Comparison of ENCODE assay signal across 8 cellular contexts in the genomic region with DNA sequence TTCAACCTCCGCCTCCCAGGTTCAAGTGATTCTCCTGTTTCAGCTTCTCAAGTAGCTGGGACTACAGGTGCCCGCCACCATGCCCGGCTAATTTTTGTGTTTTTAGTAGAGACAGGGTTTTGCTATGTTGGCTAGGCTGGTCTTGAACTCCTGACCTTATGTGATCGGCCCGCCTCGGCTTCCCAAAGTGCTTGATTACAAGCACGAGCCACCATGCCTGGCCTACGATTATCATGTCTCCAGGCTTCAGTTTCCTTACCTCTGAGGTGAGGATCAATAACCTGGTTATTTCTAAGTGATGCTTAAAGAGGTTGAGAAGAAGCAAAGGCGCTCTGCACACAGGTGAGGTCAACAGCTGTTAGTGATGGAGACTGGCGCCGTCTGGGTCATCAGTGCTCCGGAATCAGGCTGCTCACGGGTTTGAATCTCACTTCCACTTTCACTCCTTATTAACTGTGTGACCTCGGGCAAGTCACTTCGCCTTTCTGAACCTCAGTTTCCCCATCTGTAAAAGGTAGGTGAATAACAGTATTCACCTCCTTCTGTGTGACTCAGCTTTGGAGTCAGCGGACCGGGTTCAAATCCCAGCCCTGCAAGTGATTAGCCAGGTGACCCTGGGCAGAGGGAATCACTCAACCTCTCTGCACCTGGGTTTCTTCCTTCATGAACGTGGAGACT. TPM values are rescaled to one million over a fixed set of nuclear protein-coding genes. Genes with fewer than 3 reads are reported as not detected.
DNase-seq lines count a peak whose midpoint lies in the region; ATAC-seq and TF ChIP-seq lines count a peak whose summit lies in the region.

No MANE protein-coding gene starts in this region.

- H3K79me2 ChIP-seq in mammary epithelial cell (ENCODE audit: insufficient read depth, low read length) = peaks cover 42% of the 10 kb centered on the region

- in situ Hi-C loops in mammary epithelial cell (cut with MboI; ENCODE audit: low sequenced_read_pairs in 2 of 2) = no loop called here

- no peaks in the 10 kb centered on the region for H3K36me3 ChIP-seq in mammary epithelial cell (ENCODE audit: insufficient read depth, low read length)
- H3K36me3 ChIP-seq in muscle layer of duodenum (ENCODE audit: control insufficient read depth in 1 of 2, insufficient read depth in 2 of 2, low read length in 2 of 2) = no peaks in the 10 kb centered on the region

- no peaks in the 10 kb centered on the region for H4K20me1 ChIP-seq in mammary epithelial cell (ENCODE audit: insufficient read depth, low read length)

- H3K27me3 ChIP-seq in mammary epithelial cell (ENCODE audit: insufficient read depth, low read length) = no peaks in the 10 kb centered on the region
- H3K27me3 ChIP-seq in muscle layer of duodenum (ENCODE audit: low read depth, low read length) = no peaks in the 10 kb centered on the region

- H3K27ac Mint-ChIP-seq in activated T-cell treated with anti-CD3 and anti-CD28 coated beads, Interleukin-2, amount 50 U/mL, for 24 hours = peak overlapping the region; percentile 93

- no peak for DNase-seq in activated T-cell treated with anti-CD3 and anti-CD28 coated beads, Interleukin-2, amount 50 U/mL, for 24 hours
- DNase-seq in activated T-cell treated with anti-CD3 and anti-CD28 coated beads, Interleukin-2, amount 50 U/mL, for 1 hour = no peak
- peak; percentile 5 for DNase-seq in HT-29 (ENCODE audit: low spot score)
- no peak for DNase-seq in mammary epithelial cell
- no peak for DNase-seq in SHP77 treated with DMSO at 0.1 percent for 48 hours (lab: John Stamatoyannopoulos, UW)

- CTCF ChIA-PET in mammary epithelial cell (lab: Charles Lee; ENCODE audit: low non-redundant PET) = no interaction called here

- H3K4me1 Mint-ChIP-seq in activated T-cell treated with anti-CD3 and anti-CD28 coated beads, Interleukin-2, amount 50 U/mL, for 24 hours (ENCODE audit: low read depth) = peaks cover 46% of the 10 kb centered on the region

- H3K27ac ChIP-seq in mammary epithelial cell (ENCODE audit: insufficient read depth, low read depth, low read length) (peak overlapping the region; percentile 48), muscle layer of duodenum (ENCODE audit: low read length) (peak overlapping the region; percentile 42)

- TSS peak; percentile 52 for BruUV-seq in mammary epithelial cell (replicated peaks; lab: Mats Ljungman, UMichigan)

- peaks cover 29% of the 10 kb centered on the region for H3K36me3 Mint-ChIP-seq in activated T-cell treated with anti-CD3 and anti-CD28 coated beads, Interleukin-2, amount 50 U/mL, for 24 hours (ENCODE audit: low read depth)

- dilution Hi-C loops in mammary epithelial cell (cut with HindIII; ENCODE audit: low sequenced_read_pairs) = no loop called here

- peak overlapping the region; percentile 77 for H3K4me2 ChIP-seq in mammary epithelial cell (ENCODE audit: insufficient read depth, low read depth, low read length)

- no peak for TF ChIP-seq CTCF in mammary epithelial cell (conservative IDR thresholded peaks at IDR 0.05 in 1 of 2, IDR thresholded peaks at IDR 0.05 in 1 of 2; ENCODE audit: extremely low read depth in 1 of 2, insufficient read depth in 1 of 2, low read depth in 1 of 2, low read length in 2 of 2)

- H3K4me3 Mint-ChIP-seq in activated T-cell treated with anti-CD3 and anti-CD28 coated beads, Interleukin-2, amount 50 U/mL, for 24 hours = peak overlapping the region; percentile 77

- H3K4me3 ChIP-seq in mammary epithelial cell (replicated peaks in 1 of 3; ENCODE audit: insufficient read depth in 1 of 3, low read depth in 2 of 3, low read length in 3 of 3) (peak overlapping the region; percentile 28 to 58 (median 56)), muscle layer of duodenum (ENCODE audit: low read depth in 1 of 2, low read length in 2 of 2) (peak overlapping the region; percentile 59 to 64)

- ATAC-seq in HG02678 (IDR thresholded peaks at IDR 0.05; ENCODE audit: unreplicated experiment) (no peak), HG02610 (IDR thresholded peaks at IDR 0.05; ENCODE audit: unreplicated experiment) (no peak)

- H3K9ac ChIP-seq in mammary epithelial cell (ENCODE audit: insufficient read depth, low read length) = peak overlapping the region; percentile 33

- intact Hi-C loops in mammary epithelial cell (cut with micrococcal nuclease) = no loop called here

- H2AFZ ChIP-seq in mammary epithelial cell (ENCODE audit: low read depth, low read length) = peak overlapping the region; percentile 84

- H3K9me3 Mint-ChIP-seq in activated T-cell treated with anti-CD3 and anti-CD28 coated beads, Interleukin-2, amount 50 U/mL, for 24 hours = no peaks in the 10 kb centered on the region

- 71% methylated on average over 13 of the region's 18 CpGs for WGBS in mammary epithelial cell (ENCODE audit: low coverage, missing lambda C conversion rate)

- H3K9me3 ChIP-seq in mammary epithelial cell (replicated peaks; ENCODE audit: insufficient read depth, low read length) (no peaks in the 10 kb centered on the region), muscle layer of duodenum (ENCODE audit: control insufficient read depth in 1 of 2, low read length in 2 of 2) (no peaks in the 10 kb centered on the region)

- H3K4me1 ChIP-seq in mammary epithelial cell (ENCODE audit: insufficient read depth, low read length) (peaks cover 27% of the 10 kb centered on the region), muscle layer of duodenum (ENCODE audit: control insufficient read depth in 1 of 2, insufficient read depth in 2 of 2, low read length in 2 of 2) (peaks cover 3 to 34% of the 10 kb centered on the region in 2 donors)

- no peaks in the 10 kb centered on the region for H3K27me3 Mint-ChIP-seq in activated T-cell treated with anti-CD3 and anti-CD28 coated beads, Interleukin-2, amount 50 U/mL, for 24 hours

RNA-seq across cellular contexts. Expression of a gene that starts 0.7 kb away (rescaled TPM):
- 26.1 and 35.2 TPM in 2 replicates for total RNA-seq in HT-29 (2014; rRNA removed; shearing (Covaris generic))
- total RNA-seq in mammary epithelial cell = 10 to 100 TPM; 45.5 to 47.2 TPM
- polyA plus RNA-seq in mammary epithelial cell = 25.3 TPM
- polyA minus RNA-seq in mammary epithelial cell = 137 TPM
